In genomic region chr22:37411655-37412054, GRCh38 we compare ENCODE assay signal across 31 cellular contexts. TPM values are rescaled to one million over a fixed set of nuclear protein-coding genes. Genes with fewer than 3 reads are reported as not detected.
"Had no signal": no experiment of that assay in that cellular context is flagged by ENCODE, and none has a peak within 500 bp of the region (broad histone marks: within the 10 kb centered on the region; RNA-seq: fewer than 3 reads in every experiment).

No MANE protein-coding gene starts in this region.

- ATAC-seq: activated CD4-positive, CD25-positive, alpha-beta regulatory T cell treated with anti-CD3 and anti-CD28 coated beads, Interleukin-2, amount 50 U/mL, for 24 hours; activated CD8-positive, alpha-beta T cell treated with anti-CD3 and anti-CD28 coated beads for 36 hours; activated T-cell treated with anti-CD3 and anti-CD28 coated beads, Interleukin-2, amount 50 U/mL, for 4 hours; activated T-helper 17 cell treated with anti-CD3 and anti-CD28 coated beads, Interleukin-2, amount 50 U/mL, for 72 hours; effector memory CD8-positive, alpha-beta T cell; foreskin keratinocyte; gastrocnemius medialis; heart right ventricle; T-helper 17 cell had no signal

- H3K27ac Mint-ChIP-seq: activated B cell treated with CpG ODN at 0.5 μM for 24 hours; activated CD8-positive, alpha-beta T cell treated with anti-CD3 and anti-CD28 coated beads for 36 hours; activated naive CD4-positive, alpha-beta T cell treated with anti-CD3 and anti-CD28 coated beads, Interleukin-2, amount 10 ng/mL, durations not matched to agents 7 days and 5 days; activated naive CD8-positive, alpha-beta T cell; effector memory CD8-positive, alpha-beta T cell; T-helper 17 cell; T-helper 2 cell treated with Interferon-gamma antibody and Interleukin-4, amounts not matched to agents 5 μg/mL and 100 μg/mL, for 36 hours had no signal

- DNase-seq: activated B cell treated with CpG ODN at 0.5 μM for 24 hours; activated CD4-positive, alpha-beta T cell treated with anti-CD3 and anti-CD28 coated beads for 48 hours; activated CD4-positive, alpha-beta T cell treated with anti-CD3 and anti-CD28 coated beads, Interleukin-2, amount 50 U/mL, for 1 hour; activated CD4-positive, alpha-beta T cell treated with anti-CD3 and anti-CD28 coated beads, Interleukin-2, amount 50 U/mL, for 48 hours; activated CD8-positive, alpha-beta memory T cell treated with anti-CD3 and anti-CD28 coated beads for 24 hours; activated CD8-positive, alpha-beta T cell treated with anti-CD3 and anti-CD28 coated beads for 36 hours; activated effector memory CD4-positive, alpha-beta T cell treated with anti-CD3 and anti-CD28 coated beads, Interleukin-2, amount 50 U/mL, for 16 hours; activated naive CD4-positive, alpha-beta T cell treated with anti-CD3 and anti-CD28 coated beads, Interleukin-2, amount 10 ng/mL, durations not matched to agents 7 days and 5 days; activated T-cell treated with anti-CD3 and anti-CD28 coated beads, Interleukin-2, amount 50 U/mL, for 4 hours; amniotic stem cell; brain microvascular endothelial cell; cortex of kidney; dermis blood vessel endothelial cell; effector CD4-positive, alpha-beta T cell; effector memory CD8-positive, alpha-beta T cell; erythroblast; foreskin keratinocyte; gastrocnemius medialis; heart right ventricle; T-helper 1 cell; T-helper 17 cell; T1000; WERI-Rb-1 had no signal

- H3K27ac ChIP-seq: brain microvascular endothelial cell, esophagus muscularis mucosa, foreskin keratinocyte, gastrocnemius medialis, heart right ventricle, WERI-Rb-1 had no signal

- H3K4me3 ChIP-seq: esophagus muscularis mucosa, gastrocnemius medialis, heart right ventricle had no signal

- H3K4me3 Mint-ChIP-seq: activated B cell treated with CpG ODN at 0.5 μM for 24 hours; activated CD8-positive, alpha-beta T cell treated with anti-CD3 and anti-CD28 coated beads for 36 hours; activated naive CD4-positive, alpha-beta T cell treated with anti-CD3 and anti-CD28 coated beads, Interleukin-2, amount 10 ng/mL, durations not matched to agents 7 days and 5 days; activated naive CD8-positive, alpha-beta T cell; activated T-cell treated with anti-CD3 and anti-CD28 coated beads, Interleukin-2, amount 50 U/mL, for 4 hours; activated T-helper 17 cell treated with anti-CD3 and anti-CD28 coated beads, Interleukin-2, amount 50 U/mL, for 72 hours; central memory CD8-positive, alpha-beta T cell; effector memory CD8-positive, alpha-beta T cell; T-helper 17 cell; T-helper 2 cell treated with Interferon-gamma antibody and Interleukin-4, amounts not matched to agents 5 μg/mL and 100 μg/mL, for 36 hours had no signal

- H3K9me3 Mint-ChIP-seq: activated B cell treated with CpG ODN at 0.5 μM for 24 hours; activated CD8-positive, alpha-beta T cell treated with anti-CD3 and anti-CD28 coated beads for 36 hours; activated naive CD4-positive, alpha-beta T cell treated with anti-CD3 and anti-CD28 coated beads, Interleukin-2, amount 10 ng/mL, durations not matched to agents 7 days and 5 days; activated T-cell treated with anti-CD3 and anti-CD28 coated beads, Interleukin-2, amount 50 U/mL, for 4 hours; activated T-helper 17 cell treated with anti-CD3 and anti-CD28 coated beads, Interleukin-2, amount 50 U/mL, for 72 hours; central memory CD8-positive, alpha-beta T cell; effector memory CD8-positive, alpha-beta T cell; T-helper 2 cell treated with Interferon-gamma antibody and Interleukin-4, amounts not matched to agents 5 μg/mL and 100 μg/mL, for 36 hours had no signal

- H3K36me3 Mint-ChIP-seq: activated naive CD4-positive, alpha-beta T cell treated with anti-CD3 and anti-CD28 coated beads, Interleukin-2, amount 10 ng/mL, durations not matched to agents 7 days and 5 days; activated naive CD8-positive, alpha-beta T cell had no signal

- H3K4me1 ChIP-seq: foreskin keratinocyte, gastrocnemius medialis had no signal

- H3K9me3 ChIP-seq: esophagus muscularis mucosa, gastrocnemius medialis, heart right ventricle had no signal

- H3K27me3 ChIP-seq: brain microvascular endothelial cell had no signal

- H3K36me3 ChIP-seq: brain microvascular endothelial cell, esophagus muscularis mucosa, gastrocnemius medialis, heart right ventricle, WERI-Rb-1 had no signal

- FAIRE-seq: astrocyte, bronchial epithelial cell had no signal

RNA-seq across cellular contexts. Expression of gene ELFN2, which starts 15.6 kb away (rescaled TPM):
- total RNA-seq: activated B cell treated with CpG ODN at 0.5 μM for 24 hours had no signal
